ENCODE assay signal across 10 cellular contexts in genomic region chr2:85589166-85589565, GRCh38. TPM values are rescaled to one million over a fixed set of nuclear protein-coding genes. Genes with fewer than 3 reads are reported as not detected.
DNase-seq lines count a peak whose midpoint lies in the region; ATAC-seq, FAIRE-seq and TF ChIP-seq lines count a peak whose summit lies in the region.
"Had no signal": no experiment of that assay in that cellular context is flagged by ENCODE, and none has a peak within 500 bp of the region (broad histone marks: within the 10 kb centered on the region; RNA-seq: fewer than 3 reads in every experiment).

No MANE protein-coding gene starts in this region.

- no peak overlapping the region for H3K9ac ChIP-seq in kidney (ENCODE audit: low read length in 2 of 2)

- H3K4me3 ChIP-seq in left lung = no peak overlapping the region
- H3K4me3 ChIP-seq in testis = no peak overlapping the region
- H3K4me3 ChIP-seq in kidney (ENCODE audit: low read length in 2 of 2) = no peak overlapping the region

- ATAC-seq in left lung (no peak), sciatic nerve (no peak)

- intact Hi-C loops in left lung (cut with DNase I) (no loop called here), testis (cut with DNase I; ENCODE audit: low total_unique reads) (no loop called here), sciatic nerve (cut with DNase I) (no loop called here), kidney (cut with DNase I) (no loop called here)

- H3K9me3 ChIP-seq in left lung (no peaks in the 10 kb centered on the region), testis (no peaks in the 10 kb centered on the region), kidney (ENCODE audit: control insufficient read depth in 1 of 2, low read length in 2 of 2) (no peaks in the 10 kb centered on the region)

- TF ChIP-seq CTCF in left lung (IDR thresholded peaks at IDR 0.05) (no peak), testis (IDR thresholded peaks at IDR 0.05) (no peak), kidney (IDR thresholded peaks at IDR 0.05; ENCODE audit: borderline replicate concordance, extremely low read depth, insufficient read depth) (no peak)

- H3K36me3 ChIP-seq in left lung (no peaks in the 10 kb centered on the region), testis (ENCODE audit: low read depth, missing control alignments) (no peaks in the 10 kb centered on the region), kidney (ENCODE audit: control insufficient read depth in 1 of 2, insufficient read depth in 2 of 2, low read length in 2 of 2) (no peaks in the 10 kb centered on the region)

- DNase-seq in left lung (no peak), testis (peak; percentile 69), NCI-H524 treated with DMSO at 0.1 percent for 48 hours (lab: John Stamatoyannopoulos, UW) (no peak), sciatic nerve (ENCODE audit: low spot score) (no peak), kidney (no peak)
- DNase-seq: effector memory CD4-positive, alpha-beta T cell; glutamatergic neuron; occipital lobe; stimulated activated naive CD4-positive, alpha-beta T cell treated with Interleukin-2 at 50 U/mL for 16 hours had no signal

- H3K27ac ChIP-seq in cingulate gyrus (ENCODE audit: low read depth, low read length) = peak overlapping the region; percentile 13
- peak overlapping the region; percentile 89 to 92 for H3K27ac ChIP-seq in left lung
- peak overlapping the region; percentile 18 to 71 for H3K27ac ChIP-seq in testis
- no peak overlapping the region for H3K27ac ChIP-seq in kidney (ENCODE audit: low read depth in 2 of 2, low read length in 2 of 2)

- no peak for TF ChIP-seq POLR2A in testis (IDR thresholded peaks at IDR 0.05)

- no peak for FAIRE-seq in kidney (lab: Jason Lieb, UNC)

- no peaks in the 10 kb centered on the region for H3K27me3 ChIP-seq in left lung
- no peaks in the 10 kb centered on the region for H3K27me3 ChIP-seq in testis

- H3K4me1 ChIP-seq in left lung (peaks cover 63 to 89% of the 10 kb centered on the region in 2 donors), testis (peaks cover 46% of the 10 kb centered on the region), kidney (ENCODE audit: control insufficient read depth in 1 of 2, insufficient read depth in 1 of 2, low read depth in 1 of 2, low read length in 2 of 2) (peaks cover 2 to 32% of the 10 kb centered on the region in 2 donors)

- 59 to 83% methylated on average over 4 of the region's 4 CpGs for WGBS in testis, 2 donors

RNA-seq across cellular contexts. Expression of gene VAMP5, which starts 4.9 kb away (rescaled TPM):
- 10 to 100 TPM; 58.2 to 87.7 TPM for total RNA-seq in left lung
- 10 to 100 TPM in 1 of 2 donors, 1 to 10 TPM in 1; 4.9 to 17.5 TPM for total RNA-seq in testis
- polyA plus RNA-seq in testis (ENCODE audit: insufficient read depth, low read depth, low replicate concordance) = 36.8 TPM
- 71.2 TPM for total RNA-seq in sciatic nerve
- 46.0 TPM for total RNA-seq in kidney
- polyA plus RNA-seq in kidney (ENCODE audit: insufficient read depth, low read depth, low replicate concordance) = 145 TPM

RNA-seq across cellular contexts. Expression of gene RNF181, which starts 6.4 kb away (rescaled TPM):
- total RNA-seq in left lung (100 to 1,000 TPM; 101 to 107 TPM), testis (100 to 1,000 TPM; 119 to 137 TPM), sciatic nerve (71.2 TPM), kidney (89.9 TPM)
- polyA plus RNA-seq in testis (ENCODE audit: insufficient read depth, low read depth, low replicate concordance) (189 TPM), kidney (ENCODE audit: insufficient read depth, low read depth, low replicate concordance) (407 TPM)

RNA-seq across cellular contexts. Expression of gene VAMP8, which starts 11.8 kb away (rescaled TPM):
- 100 to 1,000 TPM; 176 to 250 TPM for total RNA-seq in left lung
- 10 to 100 TPM; 10.8 to 13.9 TPM for total RNA-seq in testis
- polyA plus RNA-seq in testis (ENCODE audit: insufficient read depth, low read depth, low replicate concordance) = 59.0 TPM
- 31.1 TPM for total RNA-seq in sciatic nerve
- 196 TPM for total RNA-seq in kidney
- 604 TPM for polyA plus RNA-seq in kidney (ENCODE audit: insufficient read depth, low read depth, low replicate concordance)

RNA-seq across cellular contexts. Expression of gene TMEM150A, which starts 13.3 kb away (rescaled TPM):
- total RNA-seq in left lung (10 to 100 TPM; 28.2 to 39.6 TPM), testis (10 to 100 TPM; 33.1 to 44.0 TPM), sciatic nerve (15.8 TPM), kidney (23.1 TPM)
- polyA plus RNA-seq in testis (ENCODE audit: insufficient read depth, low read depth, low replicate concordance) (39.3 TPM), kidney (ENCODE audit: insufficient read depth, low read depth, low replicate concordance) (61.2 TPM)

RNA-seq across cellular contexts. Expression of gene C2orf68, which starts 22.7 kb away (rescaled TPM):
- total RNA-seq in left lung = 10 to 100 TPM; 37.0 to 42.5 TPM
- total RNA-seq in testis = 10 to 100 TPM; 22.9 to 37.6 TPM
- polyA plus RNA-seq in testis (ENCODE audit: insufficient read depth, low read depth, low replicate concordance) = 55.7 TPM
- 41.6 TPM for total RNA-seq in sciatic nerve
- total RNA-seq in kidney = 34.5 TPM
- 37.6 TPM for polyA plus RNA-seq in kidney (ENCODE audit: insufficient read depth, low read depth, low replicate concordance)

Comparison
In these comparisons a context has a peak if more than half of its experiments do, and no peak if none do; other contexts are left out.
1. H3K27ac ChIP-seq: peak in cingulate gyrus (single experiment), left lung (2 of 2) and testis (2 of 2); none in kidney (0 of 2).